ENCODE assay signal across 1 cellular context in the genomic region with DNA sequence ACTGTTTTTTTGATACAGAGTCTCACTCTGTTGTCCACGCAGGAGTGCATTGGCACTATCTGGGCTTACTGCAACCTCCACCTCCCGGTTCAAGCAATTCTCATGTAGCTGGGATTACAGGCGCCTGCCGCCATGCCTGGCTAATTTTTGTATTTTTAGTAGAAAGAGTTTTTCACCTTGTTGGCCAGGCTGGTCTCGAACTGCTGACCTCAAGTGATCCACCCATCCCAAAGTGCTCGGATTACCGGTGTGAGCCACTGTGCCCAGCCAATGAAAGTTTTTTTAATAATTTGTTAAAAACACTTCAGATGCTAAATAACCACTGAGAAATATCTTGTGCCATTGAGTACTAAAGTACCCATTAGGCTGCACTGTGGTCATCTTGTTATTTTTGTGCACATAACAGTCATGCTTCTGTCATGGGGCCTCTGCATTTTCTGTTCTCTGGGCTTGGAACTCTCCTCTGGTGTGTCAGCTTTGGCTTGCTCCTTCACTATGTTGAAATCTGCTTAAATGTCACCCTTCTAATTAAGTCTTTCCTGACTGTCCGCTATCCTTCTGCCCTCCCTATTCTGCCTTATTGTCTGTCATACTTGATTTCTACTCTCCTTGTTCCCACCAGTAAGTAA.
TF ChIP-seq lines count a peak whose summit lies in the region.

No MANE protein-coding gene starts in this region.

TF ChIP-seq in IMR-90, 13 proteins besides CTCF, POLR2A, EP300 and RAD21:
- no peak for TF ChIP-seq NFE2L2 (IDR thresholded peaks at IDR 0.05; ENCODE audit: low read depth, low read length)
- TF ChIP-seq BHLHE40 (IDR thresholded peaks at IDR 0.05; ENCODE audit: low read depth, low read length) = no peak
- no peak for TF ChIP-seq RFX5 (IDR thresholded peaks at IDR 0.05; ENCODE audit: low read depth, low read length)
- TF ChIP-seq SMC3 (IDR thresholded peaks at IDR 0.05; ENCODE audit: low read depth, low read length) = no peak
- TF ChIP-seq RCOR1 (IDR thresholded peaks at IDR 0.05; ENCODE audit: insufficient replicate concordance, low read length) = no peak
- TF ChIP-seq MAZ (IDR thresholded peaks at IDR 0.05; ENCODE audit: borderline replicate concordance, low read depth, low read length) = no peak
- no peak for TF ChIP-seq USF2 (IDR thresholded peaks at IDR 0.05; ENCODE audit: low read depth, low read length)
- no peak for TF ChIP-seq MAFK (IDR thresholded peaks at IDR 0.05; ENCODE audit: low read depth, low read length)
- TF ChIP-seq MXI1 (IDR thresholded peaks at IDR 0.05; ENCODE audit: borderline replicate concordance, low read depth, low read length) = no peak
- TF ChIP-seq FOS (IDR thresholded peaks at IDR 0.05; ENCODE audit: low read depth, low read length) = no peak
- TF ChIP-seq CHD1 (IDR thresholded peaks at IDR 0.05; ENCODE audit: low read depth, low read length) = no peak
- TF ChIP-seq ELK1 (IDR thresholded peaks at IDR 0.05; ENCODE audit: borderline replicate concordance, low read depth, low read length) = no peak
- TF ChIP-seq CEBPB (IDR thresholded peaks at IDR 0.05; ENCODE audit: low read depth, low read length) = no peak
